In the genomic region with DNA sequence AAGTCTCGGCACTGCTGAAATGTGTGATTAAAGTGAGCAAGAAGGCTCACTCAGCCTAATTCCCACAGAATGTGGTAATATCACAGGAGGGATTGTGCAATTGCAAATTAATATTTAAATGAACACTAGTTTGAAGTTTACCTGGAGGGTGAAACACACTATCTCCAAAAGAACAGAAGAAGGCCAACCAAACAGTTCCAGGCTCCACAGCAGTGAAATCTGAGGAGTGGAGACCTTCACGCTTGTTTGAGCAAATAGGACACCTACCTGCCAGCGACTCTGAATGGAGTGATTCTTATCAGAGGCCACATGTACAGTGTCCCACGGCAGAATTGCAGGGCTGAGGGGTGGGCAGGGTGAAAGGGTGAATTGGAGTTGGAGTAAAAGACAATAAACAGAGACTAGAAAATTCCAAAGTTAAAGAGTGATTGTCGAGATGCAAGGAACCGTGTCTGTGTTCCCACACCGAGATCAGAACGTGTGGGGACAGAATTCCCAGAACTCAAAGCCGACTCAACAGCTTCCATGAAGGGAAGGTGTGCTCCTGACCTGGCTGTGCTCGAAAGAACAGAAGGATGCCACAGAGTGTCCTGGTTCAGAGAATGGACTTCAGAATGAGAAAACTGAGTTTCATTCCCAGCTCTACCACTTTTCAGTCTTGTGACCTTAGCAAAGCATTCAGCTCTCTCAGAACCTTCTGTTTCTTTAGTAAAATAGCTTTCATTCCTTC, we compare ENCODE assay signal across 20 cellular contexts.
DNase-seq lines count a peak whose midpoint lies in the region; ATAC-seq, FAIRE-seq and TF ChIP-seq lines count a peak whose summit lies in the region.
"Had no signal": no experiment of that assay in that cellular context is flagged by ENCODE, and none has a peak within 500 bp of the region (broad histone marks: within the 10 kb centered on the region; RNA-seq: fewer than 3 reads in every experiment).

No MANE protein-coding gene starts in this region.

- no peak overlapping the region for H3K9ac ChIP-seq in liver (ENCODE audit: low read depth in 1 of 2, low read length in 2 of 2)
- H3K9ac ChIP-seq: BLaER1 had no signal

- TF ChIP-seq CTCF in bronchial epithelial cell (IDR thresholded peaks at IDR 0.05; ENCODE audit: insufficient read depth, low read length, severe bottlenecking) = no peak
- no peak for TF ChIP-seq CTCF in liver (IDR thresholded peaks at IDR 0.05; ENCODE audit: low read depth, low read length, missing input control)
- no peak for TF ChIP-seq CTCF in vagina (IDR thresholded peaks at IDR 0.05)

- no peaks in the 10 kb centered on the region for H3K9me3 ChIP-seq in liver (ENCODE audit: control insufficient read depth in 4 of 4, low read length in 3 of 4)
- H3K9me3 ChIP-seq in vagina = no peaks in the 10 kb centered on the region
- H3K9me3 ChIP-seq: BLaER1, gastroesophageal sphincter, thoracic aorta had no signal

- 31% methylated on average over 10 of the region's 10 CpGs for WGBS in liver

- H3K4me1 ChIP-seq in liver (ENCODE audit: control insufficient read depth in 4 of 4, insufficient read depth in 4 of 4, low read length in 3 of 4) (peaks cover 3 to 33% (median 20%) of the 10 kb centered on the region in 4 donors), vagina (no peaks in the 10 kb centered on the region)
- H3K4me1 ChIP-seq: gastroesophageal sphincter had no signal

- peak; percentile 49 to 56 for TF ChIP-seq RAD21 in liver (IDR thresholded peaks at IDR 0.05)

- peak; percentile 49 for ATAC-seq in sciatic nerve
- no peak for ATAC-seq in HG03439 (IDR thresholded peaks at IDR 0.05; ENCODE audit: unreplicated experiment)
- ATAC-seq: activated CD8-positive, alpha-beta T cell treated with anti-CD3 and anti-CD28 coated beads, Interleukin-2, amount 10 ng/mL, durations not matched to agents 7 days and 5 days; gastroesophageal sphincter; naive thymus-derived CD4-positive, alpha-beta T cell; stimulated activated memory B cell treated with anti-CD40 and anti-IgM and Interleukin-4, amounts not matched to agents 10 μg/mL and 1 μg/mL and 100 μg/mL, for 72 hours; WTC11 had no signal

- H3K36me3 ChIP-seq in bronchial epithelial cell (ENCODE audit: control insufficient read depth, insufficient read depth, low read length) = no peaks in the 10 kb centered on the region
- H3K36me3 ChIP-seq in liver (ENCODE audit: control insufficient read depth in 4 of 4, insufficient read depth in 3 of 4, low read depth in 1 of 4, low read length in 3 of 4) = peaks cover 0 to under 1% (median 0%) of the 10 kb centered on the region in 4 donors
- no peaks in the 10 kb centered on the region for H3K36me3 ChIP-seq in vagina
- H3K36me3 ChIP-seq: BLaER1, gastroesophageal sphincter, thoracic aorta had no signal

- intact Hi-C loops in sciatic nerve (cut with DNase I) = no loop called here
- intact Hi-C loops in vagina (cut with DNase I) = no loop called here

- H3K4me3 ChIP-seq in bronchial epithelial cell (ENCODE audit: low read depth, low read length) (no peak overlapping the region), liver (ENCODE audit: low read depth in 1 of 3, low read length in 3 of 3) (peak overlapping the region in 1 of 3 donors; percentile 1), vagina (no peak overlapping the region)
- H3K4me3 ChIP-seq: BLaER1, thoracic aorta had no signal

- no peak for FAIRE-seq in bronchial epithelial cell (lab: Jason Lieb, UNC)
- FAIRE-seq: A204.1, D721Med had no signal

- H3K27ac ChIP-seq in liver (ENCODE audit: low read depth in 1 of 2, low read length in 2 of 2) = peak overlapping the region; percentile 63 to 64
- H3K27ac ChIP-seq in vagina = no peak overlapping the region
- H3K27ac ChIP-seq: BLaER1, epithelial cell of prostate, gastroesophageal sphincter, thoracic aorta had no signal

- DNase-seq in NCI-H2171 treated with DMSO at 0.1 percent for 48 hours (lab: John Stamatoyannopoulos, UW) = peak; percentile 46
- DNase-seq in NCI-H2171 (lab: John Stamatoyannopoulos, UW) = no peak
- DNase-seq in bronchial epithelial cell (ENCODE audit: low read depth) = peak; percentile 59
- no peak for DNase-seq in sciatic nerve (ENCODE audit: low spot score)
- DNase-seq in vagina (ENCODE audit: extremely low spot score in 2 of 2) = no peak
- DNase-seq in activated CD8-positive, alpha-beta memory T cell treated with anti-CD3 and anti-CD28 coated beads, Interleukin-2, amount 50 U/mL, for 4 hours = no peak
- DNase-seq: activated CD8-positive, alpha-beta T cell treated with anti-CD3 and anti-CD28 coated beads, Interleukin-2, amount 10 ng/mL, durations not matched to agents 7 days and 5 days; activated naive CD8-positive, alpha-beta T cell treated with anti-CD3 and anti-CD28 coated beads, Interleukin-2, amount 10 ng/mL, durations not matched to agents 7 days and 5 days; dermis blood vessel endothelial cell; naive thymus-derived CD4-positive, alpha-beta T cell had no signal

- H3K27me3 ChIP-seq in bronchial epithelial cell (ENCODE audit: control insufficient read depth, insufficient read depth, low read length) (peaks cover 4% of the 10 kb centered on the region), liver (ENCODE audit: control insufficient read depth in 4 of 4, insufficient read depth in 4 of 4, low read length in 3 of 4) (no peaks in the 10 kb centered on the region), vagina (no peaks in the 10 kb centered on the region)
- H3K27me3 ChIP-seq: BLaER1, gastroesophageal sphincter had no signal

- no peak for TF ChIP-seq POLR2A in vagina (IDR thresholded peaks at IDR 0.05)

TF ChIP-seq in liver, 16 proteins besides CTCF, POLR2A, EP300 and RAD21:
- TF ChIP-seq TAF1 (conservative IDR thresholded peaks at IDR 0.05) (no peak), REST (IDR thresholded peaks at IDR 0.05) (peak; percentile 83), YY1 (IDR thresholded peaks at IDR 0.05) (peak; percentile 62), MAX (IDR thresholded peaks at IDR 0.05) (peak; percentile 64), SP1 (IDR thresholded peaks at IDR 0.05) (no peak), FOXA2 (IDR thresholded peaks at IDR 0.05) (peak; percentile 49), HNF4G (IDR thresholded peaks at IDR 0.05) (no peak), HNF4A (conservative IDR thresholded peaks at IDR 0.05) (peak; percentile 27 to 58), EGR1 (IDR thresholded peaks at IDR 0.05; ENCODE audit: low read depth in 2 of 2) (peak in 1 of 2 donors; percentile 58), ATF3 (IDR thresholded peaks at IDR 0.05) (no peak), NR2F2 (IDR thresholded peaks at IDR 0.05) (no peak), ZBTB33 (IDR thresholded peaks at IDR 0.05) (no peak), JUND (IDR thresholded peaks at IDR 0.05) (peak in 1 of 2 donors; percentile 63), GABPA (IDR thresholded peaks at IDR 0.05 in 1 of 2, conservative IDR thresholded peaks at IDR 0.05 in 1 of 2) (no peak), FOXA1 (IDR thresholded peaks at IDR 0.05) (peak; percentile 12), RXRA (IDR thresholded peaks at IDR 0.05) (peak; percentile 38 to 77)

Comparison
In these comparisons a context has a peak if more than half of its experiments do, and no peak if none do; other contexts are left out.
1. DNase-seq: peak in NCI-H2171 treated with DMSO at 0.1 percent for 48 hours (single experiment) and bronchial epithelial cell (single experiment); none in NCI-H2171 (single experiment), sciatic nerve (single experiment), vagina (0 of 2) and activated CD8-positive, alpha-beta memory T cell treated with anti-CD3 and anti-CD28 coated beads, Interleukin-2, amount 50 U/mL, for 4 hours (single experiment).